In the genomic region with DNA sequence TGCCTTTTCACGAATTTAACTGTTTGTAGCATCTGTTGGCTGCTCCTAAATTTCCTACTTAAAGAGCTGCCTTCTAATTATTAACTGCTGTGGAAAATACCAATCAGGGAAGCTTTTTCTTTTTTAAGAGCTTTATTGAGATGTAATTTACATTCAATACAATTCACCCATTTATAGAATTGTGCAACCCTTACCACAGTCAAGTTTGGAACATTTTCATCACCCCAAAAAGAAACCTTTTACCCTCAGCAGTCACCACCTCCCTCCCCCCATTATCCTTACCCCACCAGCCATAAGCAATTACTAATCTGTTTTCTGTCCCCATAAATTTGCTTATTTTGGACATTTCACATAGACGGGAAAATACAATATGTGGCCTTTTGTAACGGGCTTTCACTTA, we compare ENCODE assay signal across 7 cellular contexts. TPM values are rescaled to one million over a fixed set of nuclear protein-coding genes. Genes with fewer than 3 reads are reported as not detected.
DNase-seq lines count a peak whose midpoint lies in the region; ATAC-seq and TF ChIP-seq lines count a peak whose summit lies in the region.

No MANE protein-coding gene starts in this region.

- H3K9me3 Mint-ChIP-seq in stimulated activated effector memory CD8-positive, alpha-beta T cell treated with anti-CD3 and anti-CD28 coated beads, Interleukin-12 subunit alpha, Interleukin-12 subunit beta, amount 100 ng/mL, for 72 hours = no peaks in the 10 kb centered on the region

- no peaks in the 10 kb centered on the region for H3K27me3 ChIP-seq in right cardiac atrium (ENCODE audit: control insufficient read depth, insufficient read depth)

- H3K4me3 Mint-ChIP-seq in stimulated activated effector memory CD8-positive, alpha-beta T cell treated with anti-CD3 and anti-CD28 coated beads, Interleukin-12 subunit alpha, Interleukin-12 subunit beta, amount 100 ng/mL, for 72 hours = peak overlapping the region; percentile 84

- TF ChIP-seq CTCF in HFF-Myc (IDR thresholded peaks at IDR 0.05; ENCODE audit: low read depth, low read length, missing control alignments) (no peak), WI38 (IDR thresholded peaks at IDR 0.05; ENCODE audit: low read depth, low read length) (no peak)

- H3K27ac ChIP-seq in right cardiac atrium (ENCODE audit: low read length) = peak overlapping the region; percentile 68

- no peak for ATAC-seq in right cardiac atrium
- ATAC-seq in stimulated activated effector memory CD8-positive, alpha-beta T cell treated with anti-CD3 and anti-CD28 coated beads, Interleukin-12 subunit alpha, Interleukin-12 subunit beta, amount 100 ng/mL, for 72 hours = no peak
- no peak for ATAC-seq in HG02678 (IDR thresholded peaks at IDR 0.05; ENCODE audit: unreplicated experiment)
- ATAC-seq in GM21381 (IDR thresholded peaks at IDR 0.05; ENCODE audit: unreplicated experiment) = no peak

- H3K9me3 ChIP-seq in right cardiac atrium (ENCODE audit: control insufficient read depth, low read length) = no peaks in the 10 kb centered on the region

- DNase-seq in HFF-Myc (ENCODE audit: extremely low read depth, low read depth) = no peak
- no peak for DNase-seq in right cardiac atrium
- DNase-seq in stimulated activated effector memory CD8-positive, alpha-beta T cell treated with anti-CD3 and anti-CD28 coated beads, Interleukin-12 subunit alpha, Interleukin-12 subunit beta, amount 100 ng/mL, for 72 hours (ENCODE audit: low spot score in 2 of 2) = no peak
- no peak for DNase-seq in superior temporal gyrus (ENCODE audit: extremely low spot score)

- H3K27ac Mint-ChIP-seq in stimulated activated effector memory CD8-positive, alpha-beta T cell treated with anti-CD3 and anti-CD28 coated beads, Interleukin-12 subunit alpha, Interleukin-12 subunit beta, amount 100 ng/mL, for 72 hours = peak overlapping the region; percentile 90

- H3K4me1 Mint-ChIP-seq in stimulated activated effector memory CD8-positive, alpha-beta T cell treated with anti-CD3 and anti-CD28 coated beads, Interleukin-12 subunit alpha, Interleukin-12 subunit beta, amount 100 ng/mL, for 72 hours = peaks cover 36% of the 10 kb centered on the region

- H3K36me3 Mint-ChIP-seq in stimulated activated effector memory CD8-positive, alpha-beta T cell treated with anti-CD3 and anti-CD28 coated beads, Interleukin-12 subunit alpha, Interleukin-12 subunit beta, amount 100 ng/mL, for 72 hours = peaks cover 16% of the 10 kb centered on the region

- intact Hi-C loops in right cardiac atrium (cut with DNase I) = loop anchor here in 2 of 4 donors (10.0 kb wide), 1 partner anchor 72 kb away; the partner anchor contains the start of gene DHRS7 (in 2 of the 2)

- H3K4me3 ChIP-seq in HFF-Myc (replicated peaks; ENCODE audit: low read depth, low read length) = peak overlapping the region; percentile 82
- peak overlapping the region; percentile 92 for H3K4me3 ChIP-seq in WI38 (ENCODE audit: low read depth, low read length)
- H3K4me3 ChIP-seq in right cardiac atrium (ENCODE audit: low read length) = peak overlapping the region; percentile 85

- H3K4me1 ChIP-seq in right cardiac atrium (ENCODE audit: control insufficient read depth, insufficient read depth, low read length) = peaks cover 9% of the 10 kb centered on the region

- WGBS in right cardiac atrium = 12% methylated on average over 3 of the region's 3 CpGs

RNA-seq across cellular contexts. Expression of gene PCNX4, which starts 1.4 kb away (rescaled TPM):
- 10 to 100 TPM; 29.7 to 41.3 (median 33.0) TPM for total RNA-seq in right cardiac atrium
- 19.5 TPM for polyA plus RNA-seq in right cardiac atrium
